8 cellular contexts compared by ENCODE assay signal in the genomic region with DNA sequence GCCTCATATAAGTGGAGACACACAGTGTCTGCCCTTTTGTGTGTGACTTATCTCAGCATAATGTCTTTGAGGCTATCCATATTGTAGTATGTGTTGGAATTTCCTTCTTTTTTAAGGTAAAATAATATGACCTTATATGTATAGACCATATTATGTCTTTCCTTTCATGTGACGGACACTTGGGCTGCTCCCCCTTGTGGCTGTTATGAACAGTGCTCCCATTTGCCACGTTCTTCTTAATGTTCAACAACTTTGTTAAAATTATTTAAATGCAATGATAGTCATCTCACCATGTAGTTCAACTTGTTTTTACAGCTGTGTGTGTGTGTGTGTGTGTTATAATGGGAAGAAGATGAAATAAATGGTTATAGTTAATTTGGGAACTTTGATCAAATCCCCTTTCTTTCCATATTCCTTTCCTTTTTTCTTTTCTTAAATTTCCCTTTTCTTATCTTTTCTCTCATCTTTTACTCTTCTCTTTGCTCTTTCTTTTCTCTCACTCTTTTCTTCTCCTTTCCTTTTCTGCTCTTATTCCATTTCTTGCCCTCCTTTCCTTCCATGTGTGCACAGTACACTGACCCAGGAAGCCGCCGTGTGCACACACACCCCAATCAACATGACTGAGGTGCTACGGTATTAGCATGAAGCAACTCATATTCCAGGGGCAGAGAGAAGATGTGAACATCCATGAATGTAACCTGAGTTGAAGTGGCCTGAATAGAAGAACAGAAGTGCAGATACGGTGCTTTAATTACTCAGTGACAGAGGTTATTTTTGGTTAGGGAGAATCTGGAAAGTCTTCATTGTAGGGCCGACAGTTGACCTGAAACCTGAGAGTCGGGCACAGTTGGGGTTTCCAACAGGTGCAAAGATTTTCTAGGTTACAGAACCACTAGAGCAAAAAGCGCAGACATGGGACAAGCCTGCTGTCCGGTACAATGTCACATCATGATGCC.
DNase-seq lines count a peak whose midpoint lies in the region; ATAC-seq and FAIRE-seq lines count a peak whose summit lies in the region.

No MANE protein-coding gene starts in this region.

- DNase-seq in CD4-positive, CD25-positive, alpha-beta regulatory T cell = peak; percentile 14 to 66 (median 45)
- DNase-seq in H4 (ENCODE audit: low spot score) (peak; percentile 77), NT2/D1 (ENCODE audit: low read depth, low spot score) (peak; percentile 27), glomerular visceral epithelial cell (ENCODE audit: extremely low spot score) (peak; percentile 48), small intestine (peak; percentile 37)

- ATAC-seq in CD4-positive, CD25-positive, alpha-beta regulatory T cell (ENCODE audit: low read depth in 2 of 2) = peak in 1 of 2 donors; percentile 34
- peak; percentile 48 for ATAC-seq in activated T-helper 17 cell treated with anti-CD3 and anti-CD28 coated beads, Interleukin-2, amount 50 U/mL, for 72 hours (replicated peaks)
- ATAC-seq in GM18519 (IDR thresholded peaks at IDR 0.05; ENCODE audit: low FRiP score, unreplicated experiment) (no peak), HG03520 (IDR thresholded peaks at IDR 0.05; ENCODE audit: unreplicated experiment) (no peak)

- no peaks in the 10 kb centered on the region for H3K9me3 ChIP-seq in CD4-positive, CD25-positive, alpha-beta regulatory T cell (ENCODE audit: control insufficient read depth in 2 of 2, low read length in 2 of 2)
- no peaks in the 10 kb centered on the region for H3K9me3 ChIP-seq in NT2/D1 (ENCODE audit: insufficient read depth, low read length)
- H3K9me3 ChIP-seq in small intestine (ENCODE audit: control insufficient read depth, low read depth) = no peaks in the 10 kb centered on the region

- H3K36me3 ChIP-seq in CD4-positive, CD25-positive, alpha-beta regulatory T cell (ENCODE audit: control insufficient read depth, insufficient read depth, low read length) = no peaks in the 10 kb centered on the region
- H3K36me3 ChIP-seq in NT2/D1 (ENCODE audit: insufficient read depth, insufficient read length, low read length) = no peaks in the 10 kb centered on the region
- H3K36me3 ChIP-seq in small intestine (ENCODE audit: control insufficient read depth in 2 of 2, insufficient read depth in 2 of 2, low read length in 2 of 2) = no peaks in the 10 kb centered on the region

- no peak overlapping the region for H3K27ac ChIP-seq in CD4-positive, CD25-positive, alpha-beta regulatory T cell (ENCODE audit: insufficient read depth, low read length, poor library complexity, severe bottlenecking)
- H3K27ac ChIP-seq in small intestine (ENCODE audit: low read depth in 1 of 2, low read length in 1 of 2) = no peak overlapping the region

- FAIRE-seq in small intestine (lab: Jason Lieb, UNC) = peak; percentile 91

- no peaks in the 10 kb centered on the region for H3K36me3 Mint-ChIP-seq in CD4-positive, CD25-positive, alpha-beta regulatory T cell
- H3K36me3 Mint-ChIP-seq in activated T-helper 17 cell treated with anti-CD3 and anti-CD28 coated beads, Interleukin-2, amount 50 U/mL, for 72 hours (ENCODE audit: low read depth) = no peaks in the 10 kb centered on the region

- peaks cover 2% of the 10 kb centered on the region for H3K27me3 ChIP-seq in CD4-positive, CD25-positive, alpha-beta regulatory T cell (ENCODE audit: control insufficient read depth, insufficient read depth, low read length)
- no peaks in the 10 kb centered on the region for H3K27me3 ChIP-seq in NT2/D1 (ENCODE audit: insufficient read depth, insufficient read length)
- H3K27me3 ChIP-seq in small intestine (ENCODE audit: control insufficient read depth in 2 of 2, insufficient read depth in 2 of 2, low read length in 2 of 2) = no peaks in the 10 kb centered on the region

- H3K4me3 Mint-ChIP-seq in CD4-positive, CD25-positive, alpha-beta regulatory T cell = no peak overlapping the region
- no peak overlapping the region for H3K4me3 Mint-ChIP-seq in activated T-helper 17 cell treated with anti-CD3 and anti-CD28 coated beads, Interleukin-2, amount 50 U/mL, for 72 hours

- no peaks in the 10 kb centered on the region for H3K9me3 Mint-ChIP-seq in CD4-positive, CD25-positive, alpha-beta regulatory T cell
- H3K9me3 Mint-ChIP-seq in activated T-helper 17 cell treated with anti-CD3 and anti-CD28 coated beads, Interleukin-2, amount 50 U/mL, for 72 hours = no peaks in the 10 kb centered on the region

- H3K4me1 Mint-ChIP-seq in CD4-positive, CD25-positive, alpha-beta regulatory T cell = peaks cover 0 to 3% (median 0%) of the 10 kb centered on the region in 4 donors
- no peaks in the 10 kb centered on the region for H3K4me1 Mint-ChIP-seq in activated T-helper 17 cell treated with anti-CD3 and anti-CD28 coated beads, Interleukin-2, amount 50 U/mL, for 72 hours

- WGBS in small intestine, 3 donors = 67 to 72% (median 69%) methylated on average over 10 of the region's 10 CpGs

- no peak overlapping the region for H3K27ac Mint-ChIP-seq in CD4-positive, CD25-positive, alpha-beta regulatory T cell
- H3K27ac Mint-ChIP-seq in activated T-helper 17 cell treated with anti-CD3 and anti-CD28 coated beads, Interleukin-2, amount 50 U/mL, for 72 hours = no peak overlapping the region

- H3K27me3 Mint-ChIP-seq in CD4-positive, CD25-positive, alpha-beta regulatory T cell = peaks cover 11% of the 10 kb centered on the region
- H3K27me3 Mint-ChIP-seq in activated T-helper 17 cell treated with anti-CD3 and anti-CD28 coated beads, Interleukin-2, amount 50 U/mL, for 72 hours = no peaks in the 10 kb centered on the region

- H3K4me3 ChIP-seq in CD4-positive, CD25-positive, alpha-beta regulatory T cell (ENCODE audit: low read depth, low read length) = no peak overlapping the region
- H3K4me3 ChIP-seq in NT2/D1 (ENCODE audit: insufficient read length, low read depth) = no peak overlapping the region
- H3K4me3 ChIP-seq in small intestine (ENCODE audit: low read depth in 1 of 2, low read length in 2 of 2) = no peak overlapping the region

- no peaks in the 10 kb centered on the region for H3K4me1 ChIP-seq in CD4-positive, CD25-positive, alpha-beta regulatory T cell (ENCODE audit: control insufficient read depth, insufficient read depth, low read length, poor library complexity, severe bottlenecking)
- H3K4me1 ChIP-seq in NT2/D1 (ENCODE audit: insufficient read depth, insufficient read length) (peaks cover 3% of the 10 kb centered on the region), small intestine (ENCODE audit: control insufficient read depth in 2 of 2, insufficient read depth in 1 of 2, low read depth in 1 of 2, low read length in 1 of 2) (no peaks in the 10 kb centered on the region)

- H3K9ac ChIP-seq in NT2/D1 (ENCODE audit: insufficient read length, low read depth) = no peak overlapping the region

Comparison
In these comparisons a context has a peak if more than half of its experiments do, and no peak if none do; other contexts are left out.
1. DNase-seq: peak in every context shown above with its lines; median percentile 77 in H4; 48 in glomerular visceral epithelial cell; 45 in CD4-positive, CD25-positive, alpha-beta regulatory T cell; 37 in small intestine; 27 in NT2/D1.